1 cellular context compared by ENCODE assay signal in genomic region chr2:219331560-219332213, GRCh38.
TF ChIP-seq lines count a peak whose summit lies in the region.

No MANE protein-coding gene starts in this region.

TF ChIP-seq in HepG2, 621 proteins besides CTCF, POLR2A, EP300 and RAD21 (continued from another document and continues in another):
- TF ChIP-seq ZNF747 (CRISPR knock-in tag; IDR thresholded peaks at IDR 0.05; ENCODE audit: borderline replicate concordance) (no peak), ZBTB33 (CRISPR knock-in tag; IDR thresholded peaks at IDR 0.05) (peak; percentile 87), ZNF235 (CRISPR knock-in tag; IDR thresholded peaks at IDR 0.05; ENCODE audit: borderline replicate concordance) (peak; percentile 81; the same call in 1 of the 2 replicates), ETV5 (CRISPR knock-in tag; IDR thresholded peaks at IDR 0.05; ENCODE audit: borderline replicate concordance) (peak; percentile 67), PHF5A (CRISPR knock-in tag; IDR thresholded peaks at IDR 0.05; ENCODE audit: low read depth, unreplicated experiment) (no peak), ATAD3A (CRISPR knock-in tag; IDR thresholded peaks at IDR 0.05) (0 out of 2 replicates have a peak, but pooled peaks have one; percentile 94), EHMT2 (IDR thresholded peaks at IDR 0.05; ENCODE audit: borderline replicate concordance, low read depth, low read length) (peak; percentile 90), ZNF580 (CRISPR knock-in tag; IDR thresholded peaks at IDR 0.05; ENCODE audit: borderline replicate concordance, low read depth) (peak; percentile 88; the same call in 1 of the 2 replicates), IRF9 (CRISPR knock-in tag; IDR thresholded peaks at IDR 0.05; ENCODE audit: borderline replicate concordance) (0 out of 2 replicates have a peak, but pooled peaks have one; percentile 46), TRIM22 (IDR thresholded peaks at IDR 0.05) (no peak), ZNF616 (CRISPR knock-in tag; IDR thresholded peaks at IDR 0.05; ENCODE audit: low read depth) (peak; percentile 85), MAF1 (CRISPR knock-in tag; IDR thresholded peaks at IDR 0.05; ENCODE audit: borderline replicate concordance) (peak; percentile 73; the same call in 1 of the 2 replicates), ZNF224 (CRISPR knock-in tag; IDR thresholded peaks at IDR 0.05) (no peak), GABPB1 (CRISPR knock-in tag; IDR thresholded peaks at IDR 0.05) (peak; percentile 72), XBP1 (CRISPR knock-in tag; IDR thresholded peaks at IDR 0.05) (peak; percentile 68; the same call in 1 of the 2 replicates), ZNF782 (CRISPR knock-in tag; IDR thresholded peaks at IDR 0.05; ENCODE audit: borderline replicate concordance) (peak; percentile 46; the same call in 1 of the 2 replicates), ZBTB40 (IDR thresholded peaks at IDR 0.05) (no peak), ZBTB40 (CRISPR knock-in tag; IDR thresholded peaks at IDR 0.05) (peak; percentile 40; the same call in 1 of the 2 replicates), ZNF362 (CRISPR knock-in tag; IDR thresholded peaks at IDR 0.05; ENCODE audit: borderline replicate concordance) (no peak), MIER3 (CRISPR knock-in tag; IDR thresholded peaks at IDR 0.05; ENCODE audit: borderline replicate concordance) (peak; percentile 66; the same call in 1 of the 2 replicates), KDM4B (CRISPR knock-in tag; IDR thresholded peaks at IDR 0.05) (peak; percentile 94), HINFP (CRISPR knock-in tag; IDR thresholded peaks at IDR 0.05; ENCODE audit: low read depth) (peak; percentile 55; the same call in 1 of the 2 replicates)
- TF ChIP-seq, protein P1, sequence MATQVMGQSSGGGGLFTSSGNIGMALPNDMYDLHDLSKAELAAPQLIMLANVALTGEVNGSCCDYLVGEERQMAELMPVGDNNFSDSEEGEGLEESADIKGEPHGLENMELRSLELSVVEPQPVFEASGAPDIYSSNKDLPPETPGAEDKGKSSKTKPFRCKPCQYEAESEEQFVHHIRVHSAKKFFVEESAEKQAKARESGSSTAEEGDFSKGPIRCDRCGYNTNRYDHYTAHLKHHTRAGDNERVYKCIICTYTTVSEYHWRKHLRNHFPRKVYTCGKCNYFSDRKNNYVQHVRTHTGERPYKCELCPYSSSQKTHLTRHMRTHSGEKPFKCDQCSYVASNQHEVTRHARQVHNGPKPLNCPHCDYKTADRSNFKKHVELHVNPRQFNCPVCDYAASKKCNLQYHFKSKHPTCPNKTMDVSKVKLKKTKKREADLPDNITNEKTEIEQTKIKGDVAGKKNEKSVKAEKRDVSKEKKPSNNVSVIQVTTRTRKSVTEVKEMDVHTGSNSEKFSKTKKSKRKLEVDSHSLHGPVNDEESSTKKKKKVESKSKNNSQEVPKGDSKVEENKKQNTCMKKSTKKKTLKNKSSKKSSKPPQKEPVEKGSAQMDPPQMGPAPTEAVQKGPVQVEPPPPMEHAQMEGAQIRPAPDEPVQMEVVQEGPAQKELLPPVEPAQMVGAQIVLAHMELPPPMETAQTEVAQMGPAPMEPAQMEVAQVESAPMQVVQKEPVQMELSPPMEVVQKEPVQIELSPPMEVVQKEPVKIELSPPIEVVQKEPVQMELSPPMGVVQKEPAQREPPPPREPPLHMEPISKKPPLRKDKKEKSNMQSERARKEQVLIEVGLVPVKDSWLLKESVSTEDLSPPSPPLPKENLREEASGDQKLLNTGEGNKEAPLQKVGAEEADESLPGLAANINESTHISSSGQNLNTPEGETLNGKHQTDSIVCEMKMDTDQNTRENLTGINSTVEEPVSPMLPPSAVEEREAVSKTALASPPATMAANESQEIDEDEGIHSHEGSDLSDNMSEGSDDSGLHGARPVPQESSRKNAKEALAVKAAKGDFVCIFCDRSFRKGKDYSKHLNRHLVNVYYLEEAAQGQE (IDR thresholded peaks at IDR 0.05; ENCODE audit: borderline replicate concordance in 1 of 2, low read depth in 1 of 2, low read length in 2 of 2): peak in 1 of 2 experiments; percentile 100
- TF ChIP-seq, protein P2, sequence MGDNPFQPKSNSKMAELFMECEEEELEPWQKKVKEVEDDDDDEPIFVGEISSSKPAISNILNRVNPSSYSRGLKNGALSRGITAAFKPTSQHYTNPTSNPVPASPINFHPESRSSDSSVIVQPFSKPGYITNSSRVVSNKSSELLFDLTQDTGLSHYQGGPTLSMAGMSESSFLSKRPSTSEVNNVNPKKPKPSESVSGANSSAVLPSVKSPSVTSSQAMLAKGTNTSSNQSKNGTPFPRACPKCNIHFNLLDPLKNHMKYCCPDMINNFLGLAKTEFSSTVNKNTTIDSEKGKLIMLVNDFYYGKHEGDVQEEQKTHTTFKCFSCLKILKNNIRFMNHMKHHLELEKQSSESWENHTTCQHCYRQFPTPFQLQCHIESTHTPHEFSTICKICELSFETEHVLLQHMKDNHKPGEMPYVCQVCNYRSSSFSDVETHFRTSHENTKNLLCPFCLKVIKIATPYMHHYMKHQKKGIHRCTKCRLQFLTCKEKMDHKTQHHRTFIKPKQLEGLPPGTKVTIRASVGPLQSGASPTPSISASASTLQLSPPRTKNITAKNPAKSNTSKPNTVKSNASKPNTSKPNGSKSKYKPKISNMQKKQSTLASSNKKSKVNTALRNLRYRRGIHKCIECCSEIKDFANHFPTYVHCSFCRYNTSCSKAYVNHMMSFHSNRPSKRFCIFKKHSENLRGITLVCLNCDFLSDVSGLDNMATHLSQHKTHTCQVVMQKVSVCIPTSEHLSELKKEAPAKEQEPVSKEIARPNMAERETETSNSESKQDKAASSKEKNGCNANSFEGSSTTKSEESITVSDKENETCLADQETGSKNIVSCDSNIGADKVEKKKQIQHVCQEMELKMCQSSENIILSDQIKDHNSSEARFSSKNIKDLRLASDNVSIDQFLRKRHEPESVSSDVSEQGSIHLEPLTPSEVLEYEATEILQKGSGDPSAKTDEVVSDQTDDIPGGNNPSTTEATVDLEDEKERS (CRISPR knock-in tag; IDR thresholded peaks at IDR 0.05): peak; percentile 48; the same call in 1 of the 2 replicates
- TF ChIP-seq, protein P3, sequence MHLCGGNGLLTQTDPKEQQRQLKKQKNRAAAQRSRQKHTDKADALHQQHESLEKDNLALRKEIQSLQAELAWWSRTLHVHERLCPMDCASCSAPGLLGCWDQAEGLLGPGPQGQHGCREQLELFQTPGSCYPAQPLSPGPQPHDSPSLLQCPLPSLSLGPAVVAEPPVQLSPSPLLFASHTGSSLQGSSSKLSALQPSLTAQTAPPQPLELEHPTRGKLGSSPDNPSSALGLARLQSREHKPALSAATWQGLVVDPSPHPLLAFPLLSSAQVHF (CRISPR knock-in tag; IDR thresholded peaks at IDR 0.05): peak; percentile 78
